1 cellular context compared by ENCODE assay signal in genomic region chr2:27032495-27033252, GRCh38.
A peak's percentile ranks its signal among the peaks of the same experiment; 100 is the strongest.
TF ChIP-seq lines count a peak whose summit lies in the region.

TMEM214 (plus strand) TSS chr2:27032965; CDS start chr2:27033016, 51 bp downstream.

TF ChIP-seq in HEK293, 187 proteins besides CTCF, POLR2A, EP300 and RAD21 (continued from another document and continues in another):
- TF ChIP-seq PATZ1 (tag by site-specific recombination; IDR thresholded peaks at IDR 0.05) (peak; percentile 67), KLF9 (tag by site-specific recombination; IDR thresholded peaks at IDR 0.05; ENCODE audit: low read depth) (no peak), ZNF791 (tag by site-specific recombination; IDR thresholded peaks at IDR 0.05) (no peak), ZNF266 (tag by site-specific recombination; IDR thresholded peaks at IDR 0.05; ENCODE audit: low read depth) (no peak), BCL6B (tag by site-specific recombination; IDR thresholded peaks at IDR 0.05) (no peak), YY2 (tag by site-specific recombination; IDR thresholded peaks at IDR 0.05) (peak; percentile 51; the same call in 1 of the 2 replicates), ZNF645 (tag by site-specific recombination; IDR thresholded peaks at IDR 0.05) (no peak), ZNF664 (tag by site-specific recombination; IDR thresholded peaks at IDR 0.05) (no peak), KLF1 (tag by site-specific recombination; IDR thresholded peaks at IDR 0.05) (0 out of 2 replicates have a peak, but pooled peaks have one; percentile 4), ZNF19 (tag by site-specific recombination; IDR thresholded peaks at IDR 0.05; ENCODE audit: low read depth) (no peak), ZBTB8A (tag by site-specific recombination; IDR thresholded peaks at IDR 0.05) (peak; percentile 98), ZNF169 (tag by site-specific recombination; IDR thresholded peaks at IDR 0.05) (no peak), ZBTB7A (tag by site-specific recombination; IDR thresholded peaks at IDR 0.05; ENCODE audit: low read depth) (no peak), ZNF660 (tag by site-specific recombination; IDR thresholded peaks at IDR 0.05) (peak; percentile 99), ZBTB44 (tag by site-specific recombination; IDR thresholded peaks at IDR 0.05) (no peak), ZBTB17 (tag by site-specific recombination; IDR thresholded peaks at IDR 0.05) (peak; percentile 93), ZNF585B (tag by site-specific recombination; IDR thresholded peaks at IDR 0.05) (no peak), ZBTB10 (tag by site-specific recombination; IDR thresholded peaks at IDR 0.05) (peak; percentile 34; the same call in 1 of the 2 replicates), ZNF335 (tag by site-specific recombination; conservative IDR thresholded peaks at IDR 0.05) (peak; percentile 89), ZNF747 (tag by site-specific recombination; IDR thresholded peaks at IDR 0.05) (no peak), TCF7L2 (IDR thresholded peaks at IDR 0.05; ENCODE audit: borderline replicate concordance, low read depth, low read length) (no peak), HIC1 (tag by site-specific recombination; IDR thresholded peaks at IDR 0.05) (no peak), MYNN (tag by site-specific recombination; IDR thresholded peaks at IDR 0.05; ENCODE audit: borderline replicate concordance) (no peak), PRDM2 (tag by site-specific recombination; IDR thresholded peaks at IDR 0.05; ENCODE audit: borderline replicate concordance) (no peak), ZNF274 (IDR thresholded peaks at IDR 0.05; ENCODE audit: low read length) (no peak), ZNF274 (tag by site-specific recombination; IDR thresholded peaks at IDR 0.05; ENCODE audit: borderline replicate concordance) (no peak), ZNF48 (tag by site-specific recombination; IDR thresholded peaks at IDR 0.05) (no peak), KLF10 (tag by site-specific recombination; IDR thresholded peaks at IDR 0.05) (no peak), WT1 (tag by site-specific recombination; IDR thresholded peaks at IDR 0.05) (no peak), ATF2 (tag by site-specific recombination; IDR thresholded peaks at IDR 0.05; ENCODE audit: low read depth) (no peak), SP7 (tag by site-specific recombination; IDR thresholded peaks at IDR 0.05) (peak; percentile 42), ZNF426 (tag by site-specific recombination; IDR thresholded peaks at IDR 0.05) (no peak), ZNF155 (tag by site-specific recombination; IDR thresholded peaks at IDR 0.05) (no peak), SCRT1 (tag by site-specific recombination; IDR thresholded peaks at IDR 0.05; ENCODE audit: borderline replicate concordance) (no peak), ZNF239 (tag by site-specific recombination; IDR thresholded peaks at IDR 0.05) (no peak), ZNF324 (tag by site-specific recombination; IDR thresholded peaks at IDR 0.05) (0 out of 2 replicates have a peak, but pooled peaks have one; percentile 13), TSHZ1 (tag by site-specific recombination; IDR thresholded peaks at IDR 0.05; ENCODE audit: borderline replicate concordance) (no peak)
